ENCODE assay signal across 17 cellular contexts in genomic region chr5:133336969-133337410, GRCh38.
"Had no signal": no experiment of that assay in that cellular context is flagged by ENCODE, and none has a peak within 500 bp of the region (broad histone marks: within the 10 kb centered on the region; RNA-seq: fewer than 3 reads in every experiment).

No MANE protein-coding gene starts in this region.

- H3K4me3 ChIP-seq: SJSA1, SK-N-MC had no signal

- H3K4me1 ChIP-seq: SJSA1 had no signal

- H3K27ac ChIP-seq: SJSA1, SK-N-MC had no signal

- FAIRE-seq: RCC 7860 had no signal

- DNase-seq: KBM-7, MV-4-11, NCI-H1048, NCI-H1105, NCI-H1436 treated with DMSO at 0.1 percent for 48 hours, NCI-H1694, NCI-H187 treated with DMSO at 0.1 percent for 48 hours, NCI-H2029 treated with DMSO at 0.1 percent for 48 hours, NCI-H524, NCI-H526 treated with DMSO at 0.1 percent for 48 hours, NCI-H748 treated with DMSO at 0.1 percent for 48 hours, Right ventricle myocardium superior, RPMI8226, SIG-M5 had no signal

- H3K36me3 ChIP-seq: SJSA1 had no signal

- H3K9me3 ChIP-seq: SJSA1 had no signal
